In genomic region chr16:14015017-14015416, GRCh38 we compare ENCODE assay signal across 13 cellular contexts. TPM values are rescaled to one million over a fixed set of nuclear protein-coding genes. Genes with fewer than 3 reads are reported as not detected.
DNase-seq lines count a peak whose midpoint lies in the region; ATAC-seq and TF ChIP-seq lines count a peak whose summit lies in the region.
"Had no signal": no experiment of that assay in that cellular context is flagged by ENCODE, and none has a peak within 500 bp of the region (broad histone marks: within the 10 kb centered on the region; RNA-seq: fewer than 3 reads in every experiment).

No MANE protein-coding gene starts in this region.

- H3K27me3 ChIP-seq in adrenal gland (no peaks in the 10 kb centered on the region), muscle layer of duodenum (ENCODE audit: low read depth, low read length) (no peaks in the 10 kb centered on the region), upper lobe of right lung (no peaks in the 10 kb centered on the region)

- no peak for ATAC-seq in upper lobe of right lung
- no peak for ATAC-seq in HG02571 (IDR thresholded peaks at IDR 0.05; ENCODE audit: unreplicated experiment)

- WGBS in adrenal gland, 4 donors: 43 to 49% (median 45%) methylated on average over 5 of the region's 5 CpGs

- TF ChIP-seq CTCF in adrenal gland (IDR thresholded peaks at IDR 0.05) (no peak), upper lobe of right lung (IDR thresholded peaks at IDR 0.05) (no peak)

- intact Hi-C loops in adrenal gland (cut with DNase I): no loop called here
- intact Hi-C loops in upper lobe of right lung (cut with DNase I): no loop called here

- H3K36me3 ChIP-seq in adrenal gland (replicated peaks in 1 of 2): no peaks in the 10 kb centered on the region
- H3K36me3 ChIP-seq in muscle layer of duodenum (ENCODE audit: control insufficient read depth in 1 of 2, insufficient read depth in 2 of 2, low read length in 2 of 2): no peaks in the 10 kb centered on the region
- H3K36me3 ChIP-seq in upper lobe of right lung: no peaks in the 10 kb centered on the region

- DNase-seq in adrenal gland: peak in 1 of 7 donors; percentile 40
- peak; percentile 28 for DNase-seq in fibroblast of gingiva (ENCODE audit: low read depth)
- DNase-seq in upper lobe of right lung: no peak
- no peak for DNase-seq in SW480 (ENCODE audit: low spot score)
- no peak for DNase-seq in T-helper 2 cell
- DNase-seq: amygdala; GOT3; NCI-H1092 treated with DMSO at 0.1 percent for 48 hours; NCI-H524; SHP77; stimulated activated naive CD4-positive, alpha-beta T cell treated with Interleukin-2 at 50 U/mL for 16 hours had no signal

- peak overlapping the region in 1 of 4 donors; percentile 41 for H3K4me3 ChIP-seq in adrenal gland
- peak overlapping the region; percentile 3 to 8 for H3K4me3 ChIP-seq in muscle layer of duodenum (ENCODE audit: low read depth in 1 of 2, low read length in 2 of 2)
- H3K4me3 ChIP-seq in upper lobe of right lung: peak overlapping the region; percentile 33

- H3K9me3 ChIP-seq in adrenal gland (replicated peaks in 1 of 3): no peaks in the 10 kb centered on the region
- H3K9me3 ChIP-seq in muscle layer of duodenum (ENCODE audit: control insufficient read depth in 1 of 2, low read length in 2 of 2): no peaks in the 10 kb centered on the region
- no peaks in the 10 kb centered on the region for H3K9me3 ChIP-seq in upper lobe of right lung

- no peak for TF ChIP-seq POLR2A in adrenal gland (IDR thresholded peaks at IDR 0.05)

- H3K27ac ChIP-seq in adrenal gland (peak overlapping the region in 4 of 5 donors; percentile 42 to 84 (median 82)), muscle layer of duodenum (ENCODE audit: low read length) (peak overlapping the region; percentile 24), upper lobe of right lung (peak overlapping the region; percentile 60)

- H3K4me1 ChIP-seq in adrenal gland (replicated peaks in 1 of 2) (peaks cover 26 to 44% of the 10 kb centered on the region in 2 donors), muscle layer of duodenum (ENCODE audit: control insufficient read depth in 1 of 2, insufficient read depth in 2 of 2, low read length in 2 of 2) (peaks cover 7% of the 10 kb centered on the region in 2 donors), upper lobe of right lung (peaks cover 26% of the 10 kb centered on the region)

RNA-seq across cellular contexts. Expression of gene MRTFB, which starts 56.1 kb away (rescaled TPM):
- total RNA-seq in adrenal gland (10 to 100 TPM; 30.9 to 77.7 (median 50.9) TPM), upper lobe of right lung (54.7 TPM)
- 10 to 100 TPM in 2 of 3 donors, 1 to 10 TPM in 1; 5.5 to 24.8 (median 11.7) TPM for polyA plus RNA-seq in adrenal gland

Comparison
In these comparisons a context has a peak if more than half of its experiments do, and no peak if none do; other contexts are left out.
1. H3K27ac ChIP-seq: peak in every context shown above with its lines; median percentile 82 in adrenal gland; 60 in upper lobe of right lung; 24 in muscle layer of duodenum.